ENCODE assay signal across 8 cellular contexts in the genomic region with DNA sequence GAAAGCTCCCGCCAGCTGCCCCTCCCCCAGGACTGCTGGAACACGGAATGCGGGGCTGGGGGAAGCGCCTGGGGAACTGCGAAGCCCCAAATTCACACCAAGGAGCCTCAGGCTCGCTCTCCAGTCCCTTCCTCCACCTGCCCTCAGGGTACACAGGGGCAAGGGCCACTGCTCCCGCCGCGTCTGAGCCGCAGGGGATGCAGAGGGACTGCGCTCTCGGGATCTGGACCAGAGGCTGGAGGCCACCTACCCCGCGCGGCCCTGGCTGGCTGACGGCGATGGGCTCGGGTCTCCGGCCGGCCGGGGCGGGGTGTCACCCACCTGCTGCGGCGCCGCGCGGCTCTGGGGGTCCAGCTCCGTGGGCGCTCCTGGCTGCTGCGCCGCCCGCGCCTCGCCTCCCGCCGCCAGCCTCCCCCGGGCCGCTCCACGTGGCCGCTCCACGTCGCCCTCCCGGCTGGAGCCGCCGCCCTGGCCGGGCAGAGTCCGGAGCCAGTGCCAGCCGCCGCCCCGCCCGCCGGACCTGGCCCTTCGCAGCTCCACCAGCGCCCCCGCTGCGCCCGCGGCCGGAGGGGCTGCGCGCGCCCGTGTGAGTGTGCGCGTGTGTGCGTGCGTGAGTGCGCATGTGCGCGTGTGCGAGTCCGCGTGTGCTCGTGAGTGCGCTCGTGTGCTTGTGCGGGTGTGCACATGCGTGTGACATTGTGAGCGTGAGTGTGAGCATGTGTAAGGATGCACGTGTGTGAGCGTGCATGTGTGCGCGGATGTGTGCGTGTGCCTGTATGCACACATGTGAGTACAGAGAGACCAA. TPM values are rescaled to one million over a fixed set of nuclear protein-coding genes. Genes with fewer than 3 reads are reported as not detected.
DNase-seq lines count a peak whose midpoint lies in the region; ATAC-seq and TF ChIP-seq lines count a peak whose summit lies in the region.

A gene with protein sequence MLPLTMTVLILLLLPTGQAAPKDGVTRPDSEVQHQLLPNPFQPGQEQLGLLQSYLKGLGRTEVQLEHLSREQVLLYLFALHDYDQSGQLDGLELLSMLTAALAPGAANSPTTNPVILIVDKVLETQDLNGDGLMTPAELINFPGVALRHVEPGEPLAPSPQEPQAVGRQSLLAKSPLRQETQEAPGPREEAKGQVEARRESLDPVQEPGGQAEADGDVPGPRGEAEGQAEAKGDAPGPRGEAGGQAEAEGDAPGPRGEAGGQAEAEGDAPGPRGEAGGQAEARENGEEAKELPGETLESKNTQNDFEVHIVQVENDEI (minus strand): TSS at position 604 of the 805 bp plus-strand sequence. CDS start 14,762 bp downstream, outside the sequence.

- in situ Hi-C loops in gastrocnemius medialis (cut with MboI; ENCODE audit: low sequenced_read_pairs in 4 of 4), result no loop called here

- WGBS in right cardiac atrium, result 4% methylated on average over 84 of the region's 84 CpGs

- H3K4me3 ChIP-seq in AG09309 (ENCODE audit: control insufficient read depth, low read depth, low read length), result peak within 1 kb of the TSS; percentile 47
- H3K4me3 ChIP-seq in H7 (ENCODE audit: insufficient read depth, low read depth, low read length), result peak within 1 kb of the TSS; percentile 45
- peak within 1 kb of the TSS; percentile 36 for H3K4me3 ChIP-seq in right cardiac atrium (ENCODE audit: low read length)
- peak within 1 kb of the TSS; percentile 38 to 57 (median 48) for H3K4me3 ChIP-seq in gastrocnemius medialis

- TF ChIP-seq CTCF in AG09309 (IDR thresholded peaks at IDR 0.05; ENCODE audit: control insufficient read depth, insufficient read depth, low read depth, low read length, missing control alignments), result no peak
- TF ChIP-seq CTCF in gastrocnemius medialis (IDR thresholded peaks at IDR 0.05 in 4 of 5, conservative IDR thresholded peaks at IDR 0.05 in 1 of 5), result no peak

- no peak within 1 kb of the TSS for H3K27ac ChIP-seq in right cardiac atrium (ENCODE audit: low read length)
- no peak within 1 kb of the TSS for H3K27ac ChIP-seq in gastrocnemius medialis

- no peaks in the 10 kb centered on the region for H3K9me3 ChIP-seq in right cardiac atrium (ENCODE audit: control insufficient read depth, low read length)
- no peaks in the 10 kb centered on the region for H3K9me3 ChIP-seq in gastrocnemius medialis

- ATAC-seq in right cardiac atrium (no peak), gastrocnemius medialis (no peak), GM18867 (IDR thresholded peaks at IDR 0.05; ENCODE audit: unreplicated experiment) (no peak), HG02588 (IDR thresholded peaks at IDR 0.05; ENCODE audit: unreplicated experiment) (no peak)

- DNase-seq in AG09309 (ENCODE audit: low read depth), result no peak
- peak; percentile 90 for DNase-seq in H7
- peak; percentile 41 to 48 for DNase-seq in activated T-cell treated with anti-CD3 and anti-CD28 coated beads, Interleukin-2, amount 50 U/mL, for 48 hours
- DNase-seq in right cardiac atrium, result peak in 1 of 3 donors; percentile 63
- DNase-seq in gastrocnemius medialis, result no peak
- no peak for DNase-seq in SHP77 treated with DMSO at 0.1 percent for 48 hours (lab: John Stamatoyannopoulos, UW)

- H3K36me3 ChIP-seq in H7 (replicated peaks; ENCODE audit: control insufficient read depth, insufficient read depth, low read length) (no peaks in the 10 kb centered on the region), gastrocnemius medialis (no peaks in the 10 kb centered on the region)

- H3K4me1 ChIP-seq in right cardiac atrium (ENCODE audit: control insufficient read depth, insufficient read depth, low read length) (peaks cover 3% of the 10 kb centered on the region), gastrocnemius medialis (peaks cover 8 to 17% of the 10 kb centered on the region in 2 donors)

- intact Hi-C loops in right cardiac atrium (cut with DNase I), result no loop called here
- intact Hi-C loops in gastrocnemius medialis (cut with DNase I; ENCODE audit: low total_unique reads), result no loop called here

- TF ChIP-seq POLR2A in gastrocnemius medialis (IDR thresholded peaks at IDR 0.05), result peak in 1 of 2 donors; percentile 19

- H3K27me3 ChIP-seq in H7 (ENCODE audit: control insufficient read depth, insufficient read depth, low read length) (peaks cover 56% of the 10 kb centered on the region), right cardiac atrium (ENCODE audit: control insufficient read depth, insufficient read depth) (no peaks in the 10 kb centered on the region), gastrocnemius medialis (peaks cover 0 to 5% (median 0%) of the 10 kb centered on the region in 3 donors)

RNA-seq across cellular contexts. Expression of the gene that starts here (rescaled TPM):
- 1.0 and 1.6 TPM in 2 replicates for total RNA-seq in H7 (2014; rRNA removed; shearing (Covaris generic))
- 1 to 10 TPM; 4.0 to 9.6 (median 5.6) TPM for total RNA-seq in right cardiac atrium
- polyA plus RNA-seq in right cardiac atrium, result 4.7 TPM
- 1 to 10 TPM; 1.2 to 7.1 (median 4.3) TPM for total RNA-seq in gastrocnemius medialis

Comparison
In these comparisons a context has a peak if more than half of its experiments do, and no peak if none do; other contexts are left out.
1. DNase-seq: peak in H7 (single experiment) and activated T-cell treated with anti-CD3 and anti-CD28 coated beads, Interleukin-2, amount 50 U/mL, for 48 hours (2 of 2); none in AG09309 (single experiment), gastrocnemius medialis (0 of 2) and SHP77 treated with DMSO at 0.1 percent for 48 hours (single experiment).
2. Peak in every context shown above with its lines, with median percentiles within 50 percentile points of each other: H3K4me3 ChIP-seq.